23 cellular contexts compared by ENCODE assay signal in genomic region chr11:40360206-40360798, GRCh38.
"Had no signal": no experiment of that assay in that cellular context is flagged by ENCODE, and none has a peak within 500 bp of the region (broad histone marks: within the 10 kb centered on the region; RNA-seq: fewer than 3 reads in every experiment).

No MANE protein-coding gene starts in this region.

- H3K4me2 ChIP-seq: SK-N-SH had no signal

- H3K9me2 ChIP-seq: SK-N-SH had no signal

- H3K27ac ChIP-seq: HL-60, RWPE1 had no signal

- ATAC-seq: Panc1, PC-3 had no signal

- H3K9me3 ChIP-seq: SK-N-SH had no signal

- DNase-seq: KBM-7, MV-4-11, NCI-H1048, NCI-H1105 treated with DMSO at 0.1 percent for 48 hours, NCI-H1417 treated with DMSO at 0.1 percent for 48 hours, NCI-H146, NCI-H1694 treated with DMSO at 0.1 percent for 48 hours, NCI-H2029, NCI-H2081 treated with DMSO at 0.1 percent for 48 hours, NCI-H2171, NCI-H226, NCI-H446, NCI-H510A, NCI-H524 treated with DMSO at 0.1 percent for 48 hours, NCI-H69, NCI-H774, PC-3, SHP77, SK-N-SH, SW 1271 had no signal
